Comparison of ENCODE assay signal across 15 cellular contexts in the genomic region with DNA sequence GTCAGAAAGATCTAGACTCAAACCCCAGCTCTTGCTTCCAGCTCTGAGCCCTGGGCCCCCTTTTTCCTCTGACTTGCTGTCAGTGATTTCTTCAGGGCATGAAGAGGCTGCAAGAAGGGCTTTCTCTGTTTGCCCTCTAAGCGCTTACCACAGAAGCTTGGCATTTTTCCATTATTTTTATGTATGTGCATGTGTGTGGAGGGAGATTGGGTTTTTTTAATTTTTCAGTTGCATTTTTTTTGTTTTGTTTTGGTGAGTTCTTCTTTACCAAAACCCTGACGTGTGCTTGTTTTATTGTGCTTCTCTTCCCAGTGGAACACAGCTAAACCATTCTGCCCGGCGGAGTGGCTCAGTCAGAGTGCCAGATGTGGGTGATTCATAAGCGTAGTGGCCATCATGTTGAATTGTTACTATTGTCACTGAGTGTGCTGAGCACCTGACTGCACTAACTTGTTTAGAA.
A peak's percentile ranks its signal among the peaks of the same experiment; 100 is the strongest.
DNase-seq lines count a peak whose midpoint lies in the region; ATAC-seq and TF ChIP-seq lines count a peak whose summit lies in the region.
"Had no signal": no experiment of that assay in that cellular context is flagged by ENCODE, and none has a peak within 500 bp of the region (broad histone marks: within the 10 kb centered on the region; RNA-seq: fewer than 3 reads in every experiment).

No MANE protein-coding gene starts in this region.

- no peak for ATAC-seq in GM23338
- no peak for ATAC-seq in GM21529 (IDR thresholded peaks at IDR 0.05; ENCODE audit: unreplicated experiment)
- ATAC-seq: activated CD4-positive, CD25-positive, alpha-beta regulatory T cell treated with anti-CD3 and anti-CD28 coated beads, Interleukin-2, amount 50 U/mL, for 24 hours; activated T-cell treated with anti-CD3 and anti-CD28 coated beads, Interleukin-2, amount 50 U/mL, for 72 hours; mucosa of descending colon had no signal

- H3K4me3 ChIP-seq in SK-N-MC (no peak overlapping the region), rectal smooth muscle tissue (ENCODE audit: low read length) (no peak overlapping the region), GM23338 (no peak overlapping the region)
- H3K4me3 ChIP-seq: mucosa of descending colon, skin epidermis, vagina had no signal

- H3K36me3 ChIP-seq in SK-N-MC (ENCODE audit: insufficient read depth, low read length) (no peaks in the 10 kb centered on the region), rectal smooth muscle tissue (ENCODE audit: control insufficient read depth, insufficient read depth, low read length) (no peaks in the 10 kb centered on the region), GM23338 (ENCODE audit: insufficient read depth) (no peaks in the 10 kb centered on the region)
- H3K36me3 ChIP-seq: vagina had no signal

- no peaks in the 10 kb centered on the region for H3F3A ChIP-seq in GM23338 (replicated peaks; ENCODE audit: low read depth)

- H3K9ac ChIP-seq in SK-N-MC (ENCODE audit: insufficient read length) = no peak overlapping the region
- no peak overlapping the region for H3K9ac ChIP-seq in rectal smooth muscle tissue (ENCODE audit: low read length)

- peak; percentile 27 for DNase-seq in GM04503 (ENCODE audit: low read depth)
- peak; percentile 2 for DNase-seq in SK-N-MC (ENCODE audit: low read depth, low spot score)
- DNase-seq in fibroblast of peridontal ligament (ENCODE audit: extremely low read depth) = peak; percentile 19
- DNase-seq in endothelial cell (ENCODE audit: low spot score) = no peak
- DNase-seq in GM23338 (ENCODE audit: low spot score) = no peak
- DNase-seq in mesothelial cell of epicardium (ENCODE audit: low spot score in 2 of 2, unreplicated experiment in 2 of 2) = no peak
- DNase-seq: activated T-cell treated with anti-CD3 and anti-CD28 coated beads, Interleukin-2, amount 50 U/mL, for 72 hours; DMS 273 treated with DMSO at 0.1 percent for 48 hours; mucosa of descending colon; SHP77 had no signal

- H3K27me3 Mint-ChIP-seq in endothelial cell (ENCODE audit: unreplicated experiment) (peaks cover 3% of the 10 kb centered on the region), GM23338 (ENCODE audit: insufficient read depth, low read depth, poor library complexity) (peaks cover 2% of the 10 kb centered on the region), mesothelial cell of epicardium (ENCODE audit: low read depth) (no peaks in the 10 kb centered on the region)

- TF ChIP-seq CTCF in endothelial cell (IDR thresholded peaks at IDR 0.05; ENCODE audit: unreplicated experiment) (no peak), GM23338 (conservative IDR thresholded peaks at IDR 0.05; ENCODE audit: low read depth in 2 of 2) (no peak), mesothelial cell of epicardium (IDR thresholded peaks at IDR 0.05; ENCODE audit: unreplicated experiment) (no peak)

- H3K27ac Mint-ChIP-seq in endothelial cell (ENCODE audit: unreplicated experiment) (no peak overlapping the region), GM23338 (no peak overlapping the region), mesothelial cell of epicardium (no peak overlapping the region)
- H3K27ac Mint-ChIP-seq: activated T-cell treated with anti-CD3 and anti-CD28 coated beads, Interleukin-2, amount 50 U/mL, for 72 hours had no signal

- no peaks in the 10 kb centered on the region for H3K9me3 ChIP-seq in SK-N-MC (ENCODE audit: low read depth, low read length)
- H3K9me3 ChIP-seq: mucosa of descending colon, vagina had no signal

- H3K27ac ChIP-seq in SK-N-MC = no peak overlapping the region
- peak overlapping the region; percentile 49 for H3K27ac ChIP-seq in rectal smooth muscle tissue (ENCODE audit: low read depth, low read length)
- H3K27ac ChIP-seq in GM23338 (ENCODE audit: low read depth) = no peak overlapping the region
- H3K27ac ChIP-seq: vagina had no signal

- no peaks in the 10 kb centered on the region for H3K79me2 ChIP-seq in GM23338 (replicated peaks; ENCODE audit: insufficient read depth)

- no peaks in the 10 kb centered on the region for H3K9me2 ChIP-seq in GM23338 (ENCODE audit: insufficient read depth)

- no peak overlapping the region for H3K4me2 ChIP-seq in GM23338

- H3K4me1 Mint-ChIP-seq in endothelial cell (ENCODE audit: unreplicated experiment) (no peaks in the 10 kb centered on the region), GM23338 (peaks cover 21% of the 10 kb centered on the region), mesothelial cell of epicardium (peaks cover 25% of the 10 kb centered on the region)

- no peak overlapping the region for H3K4me3 Mint-ChIP-seq in endothelial cell (ENCODE audit: unreplicated experiment)
- H3K4me3 Mint-ChIP-seq in GM23338 = no peak overlapping the region
- H3K4me3 Mint-ChIP-seq in mesothelial cell of epicardium = no peak overlapping the region
- H3K4me3 Mint-ChIP-seq: activated T-cell treated with anti-CD3 and anti-CD28 coated beads, Interleukin-2, amount 50 U/mL, for 72 hours had no signal

- no peak overlapping the region for H2AFZ ChIP-seq in GM23338

- H4K20me1 ChIP-seq in GM23338 (replicated peaks; ENCODE audit: insufficient read depth) = 0 out of 2 replicates have a peak, but pooled peaks cover 5% of the 10 kb centered on the region

- no peaks in the 10 kb centered on the region for H3K27me3 ChIP-seq in rectal smooth muscle tissue (ENCODE audit: control insufficient read depth, insufficient read depth, low read length)
- no peaks in the 10 kb centered on the region for H3K27me3 ChIP-seq in GM23338 (ENCODE audit: insufficient read depth)
- H3K27me3 ChIP-seq: vagina had no signal

- H3K36me3 Mint-ChIP-seq in endothelial cell (ENCODE audit: low read depth, unreplicated experiment) (no peaks in the 10 kb centered on the region), GM23338 (ENCODE audit: low read depth) (no peaks in the 10 kb centered on the region; the same call in 2 of the 3 replicates), mesothelial cell of epicardium (no peaks in the 10 kb centered on the region)

- H3K9me3 Mint-ChIP-seq in endothelial cell (ENCODE audit: unreplicated experiment) (no peaks in the 10 kb centered on the region), GM23338 (no peaks in the 10 kb centered on the region), mesothelial cell of epicardium (no peaks in the 10 kb centered on the region)
- H3K9me3 Mint-ChIP-seq: activated T-cell treated with anti-CD3 and anti-CD28 coated beads, Interleukin-2, amount 50 U/mL, for 72 hours had no signal

- H3K4me1 ChIP-seq in rectal smooth muscle tissue (ENCODE audit: control insufficient read depth, insufficient read depth, low read length) (peaks cover 15% of the 10 kb centered on the region), GM23338 (ENCODE audit: insufficient read depth) (peaks cover 6% of the 10 kb centered on the region)

TF ChIP-seq in GM23338, 12 proteins besides CTCF, POLR2A, EP300 and RAD21 (continues in another document):
- TF ChIP-seq, protein P1, sequence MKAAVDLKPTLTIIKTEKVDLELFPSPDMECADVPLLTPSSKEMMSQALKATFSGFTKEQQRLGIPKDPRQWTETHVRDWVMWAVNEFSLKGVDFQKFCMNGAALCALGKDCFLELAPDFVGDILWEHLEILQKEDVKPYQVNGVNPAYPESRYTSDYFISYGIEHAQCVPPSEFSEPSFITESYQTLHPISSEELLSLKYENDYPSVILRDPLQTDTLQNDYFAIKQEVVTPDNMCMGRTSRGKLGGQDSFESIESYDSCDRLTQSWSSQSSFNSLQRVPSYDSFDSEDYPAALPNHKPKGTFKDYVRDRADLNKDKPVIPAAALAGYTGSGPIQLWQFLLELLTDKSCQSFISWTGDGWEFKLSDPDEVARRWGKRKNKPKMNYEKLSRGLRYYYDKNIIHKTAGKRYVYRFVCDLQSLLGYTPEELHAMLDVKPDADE (IDR thresholded peaks at IDR 0.05) = no peak
- TF ChIP-seq JUNB (IDR thresholded peaks at IDR 0.05; ENCODE audit: unreplicated experiment) = no peak
- TF ChIP-seq EZH2 (IDR thresholded peaks at IDR 0.05; ENCODE audit: low read depth, unreplicated experiment) = no peak
- TF ChIP-seq ZNF114 (CRISPR knock-in tag; IDR thresholded peaks at IDR 0.05) = no peak

Comparison
In these comparisons a context has a peak if more than half of its experiments do, and no peak if none do; other contexts are left out.
1. DNase-seq: peak in GM04503 (single experiment), SK-N-MC (single experiment) and fibroblast of peridontal ligament (single experiment); none in endothelial cell (single experiment), GM23338 (single experiment) and mesothelial cell of epicardium (0 of 2).